In genomic region chr17:77307479-77308198, GRCh38 we compare ENCODE assay signal across 21 cellular contexts.
DNase-seq lines count a peak whose midpoint lies in the region; ATAC-seq, FAIRE-seq and TF ChIP-seq lines count a peak whose summit lies in the region.
"Had no signal": no experiment of that assay in that cellular context is flagged by ENCODE, and none has a peak within 500 bp of the region (broad histone marks: within the 10 kb centered on the region; RNA-seq: fewer than 3 reads in every experiment).

No MANE protein-coding gene starts in this region.

- H3K9me3 ChIP-seq in mammary epithelial cell (replicated peaks; ENCODE audit: insufficient read depth, low read length), result no peaks in the 10 kb centered on the region
- no peaks in the 10 kb centered on the region for H3K9me3 ChIP-seq in right lobe of liver
- no peaks in the 10 kb centered on the region for H3K9me3 ChIP-seq in gastrocnemius medialis
- no peaks in the 10 kb centered on the region for H3K9me3 ChIP-seq in OCI-LY7 (ENCODE audit: low read length)

- TF ChIP-seq POLR2A in right lobe of liver (IDR thresholded peaks at IDR 0.05) (no peak), gastrocnemius medialis (IDR thresholded peaks at IDR 0.05) (no peak)

- H3K36me3 ChIP-seq in mammary epithelial cell (ENCODE audit: insufficient read depth, low read length), result peaks cover 34% of the 10 kb centered on the region
- H3K36me3 ChIP-seq in right lobe of liver, result no peaks in the 10 kb centered on the region
- H3K36me3 ChIP-seq in gastrocnemius medialis, result no peaks in the 10 kb centered on the region
- H3K36me3 ChIP-seq in OCI-LY7 (ENCODE audit: insufficient read depth, low read length), result no peaks in the 10 kb centered on the region

- TF ChIP-seq CTCF in mammary epithelial cell (conservative IDR thresholded peaks at IDR 0.05 in 1 of 2, IDR thresholded peaks at IDR 0.05 in 1 of 2; ENCODE audit: extremely low read depth in 1 of 2, insufficient read depth in 1 of 2, low read depth in 1 of 2, low read length in 2 of 2), result no peak
- TF ChIP-seq CTCF in right lobe of liver (IDR thresholded peaks at IDR 0.05), result no peak
- no peak for TF ChIP-seq CTCF in gastrocnemius medialis (IDR thresholded peaks at IDR 0.05 in 4 of 5, conservative IDR thresholded peaks at IDR 0.05 in 1 of 5)
- no peak for TF ChIP-seq CTCF in OCI-LY7 (conservative IDR thresholded peaks at IDR 0.05; ENCODE audit: low read length)

- no peak overlapping the region for H3K27ac ChIP-seq in mammary epithelial cell (ENCODE audit: insufficient read depth, low read depth, low read length)
- peak overlapping the region; percentile 5 to 94 (median 67) for H3K27ac ChIP-seq in right lobe of liver
- H3K27ac ChIP-seq in gastrocnemius medialis, result peak overlapping the region in 3 of 4 donors; percentile 45 to 57 (median 51)
- no peak overlapping the region for H3K27ac ChIP-seq in OCI-LY7 (ENCODE audit: low read depth, low read length, poor library complexity, severe bottlenecking)

- 82% methylated on average over 11 of the region's 12 CpGs for WGBS in mammary epithelial cell (ENCODE audit: low coverage, missing lambda C conversion rate)
- WGBS in right lobe of liver (ENCODE audit: insufficient coverage, low coverage, low lambda C conversion rate, missing lambda C conversion rate), result 42% methylated on average over 5 of the region's 12 CpGs

- H2AFZ ChIP-seq in mammary epithelial cell (ENCODE audit: low read depth, low read length) (no peak overlapping the region), OCI-LY7 (ENCODE audit: low read length) (no peak overlapping the region)

- no peak overlapping the region for H3K4me2 ChIP-seq in mammary epithelial cell (ENCODE audit: insufficient read depth, low read depth, low read length)
- no peak overlapping the region for H3K4me2 ChIP-seq in OCI-LY7 (ENCODE audit: low read length)

- H3K4me1 ChIP-seq in mammary epithelial cell (ENCODE audit: insufficient read depth, low read length), result peaks cover 62% of the 10 kb centered on the region
- peaks cover 0 to 54% (median 28%) of the 10 kb centered on the region in 4 donors for H3K4me1 ChIP-seq in right lobe of liver
- peaks cover 7 to 30% of the 10 kb centered on the region in 2 donors for H3K4me1 ChIP-seq in gastrocnemius medialis
- peaks cover 15% of the 10 kb centered on the region for H3K4me1 ChIP-seq in OCI-LY7 (ENCODE audit: insufficient read depth, low read length, poor library complexity, severe bottlenecking)

- H3K79me2 ChIP-seq in mammary epithelial cell (ENCODE audit: insufficient read depth, low read length), result peaks cover 98% of the 10 kb centered on the region
- H3K79me2 ChIP-seq in OCI-LY7 (ENCODE audit: insufficient read depth, low read depth, low read length), result no peaks in the 10 kb centered on the region

- dilution Hi-C loops in mammary epithelial cell (cut with HindIII; ENCODE audit: low sequenced_read_pairs), result no loop called here

- in situ Hi-C loops in mammary epithelial cell (cut with MboI; ENCODE audit: low sequenced_read_pairs in 2 of 2) (no loop called here), gastrocnemius medialis (cut with MboI; ENCODE audit: low sequenced_read_pairs in 4 of 4) (no loop called here)

- H3K4me3 ChIP-seq in mammary epithelial cell (replicated peaks in 1 of 3; ENCODE audit: insufficient read depth in 1 of 3, low read depth in 2 of 3, low read length in 3 of 3) (no peak overlapping the region), right lobe of liver (peak overlapping the region in 2 of 3 donors; percentile 16 to 31), gastrocnemius medialis (no peak overlapping the region), OCI-LY7 (ENCODE audit: low read depth, low read length, poor library complexity, severe bottlenecking) (no peak overlapping the region)
- H3K4me3 ChIP-seq: lung had no signal

- no peak overlapping the region for H3K9ac ChIP-seq in mammary epithelial cell (ENCODE audit: insufficient read depth, low read length)

- BruUV-seq in mammary epithelial cell (replicated peaks; lab: Mats Ljungman, UMichigan) (TSS peak; percentile 16), OCI-LY7 (replicated peaks; lab: Mats Ljungman, UMichigan) (no TSS peak)

- POLR2A ChIA-PET in OCI-LY7 (lab: Charles Lee), result interaction anchor here (0.5 kb wide), 1 partner anchor 1423 kb away, joined by 3 read pairs; no protein-coding TSS in a partner anchor

- CTCF ChIA-PET in mammary epithelial cell (lab: Charles Lee; ENCODE audit: low non-redundant PET), result no interaction called here
- CTCF ChIA-PET in OCI-LY7 (lab: Charles Lee; ENCODE audit: unreplicated experiment), result no interaction called here

- peak; percentile 55 for FAIRE-seq in HTR-8/SVneo (lab: Jason Lieb, UNC)
- FAIRE-seq: G401.6, GM18507 had no signal

- H3K9me2 ChIP-seq in OCI-LY7 (ENCODE audit: insufficient read depth, low read length), result no peaks in the 10 kb centered on the region

- H3K27me3 ChIP-seq in mammary epithelial cell (ENCODE audit: insufficient read depth, low read length) (no peaks in the 10 kb centered on the region), right lobe of liver (no peaks in the 10 kb centered on the region), gastrocnemius medialis (no peaks in the 10 kb centered on the region)

- DNase-seq in HTR-8/SVneo (ENCODE audit: insufficient read length, low spot score) (no peak), mammary epithelial cell (no peak), right lobe of liver (peak; percentile 43 to 89 (median 85)), gastrocnemius medialis (peak in 1 of 2 donors; percentile 76), AG08395 (ENCODE audit: low spot score) (no peak), OCI-LY7 (ENCODE audit: low spot score) (no peak)
- DNase-seq: activated CD4-positive, alpha-beta T cell treated with anti-CD3 and anti-CD28 coated beads for 36 hours; aorta; CD4-positive, alpha-beta T cell; DMS153; foreskin fibroblast; hypothalamus; NCI-H187; NCI-H69; occipital lobe; T-helper 1 cell had no signal

- intact Hi-C loops in mammary epithelial cell (cut with micrococcal nuclease) (no loop called here), right lobe of liver (cut with DNase I) (no loop called here), gastrocnemius medialis (cut with DNase I; ENCODE audit: low total_unique reads) (no loop called here), OCI-LY7 (cut with micrococcal nuclease; ENCODE audit: unreplicated experiment) (no loop called here)

- H4K20me1 ChIP-seq in mammary epithelial cell (ENCODE audit: insufficient read depth, low read length) (peaks cover 41% of the 10 kb centered on the region), OCI-LY7 (ENCODE audit: insufficient read depth, low read length) (no peaks in the 10 kb centered on the region)

- ATAC-seq in right lobe of liver (peak; percentile 34 to 70 (median 62)), gastrocnemius medialis (peak; percentile 82 to 83), HG02981 (IDR thresholded peaks at IDR 0.05; ENCODE audit: unreplicated experiment) (no peak)
- ATAC-seq: activated CD4-positive, alpha-beta T cell treated with anti-CD3 and anti-CD28 coated beads for 36 hours; activated naive CD4-positive, alpha-beta T cell treated with anti-CD3 and anti-CD28 coated beads, Interleukin-2, amount 50 U/mL, for 72 hours had no signal

Comparison
In these comparisons a context has a peak if more than half of its experiments do, and no peak if none do; other contexts are left out.
1. DNase-seq: peak in right lobe of liver (3 of 3); none in HTR-8/SVneo (single experiment), mammary epithelial cell (single experiment), AG08395 (single experiment) and OCI-LY7 (single experiment).
2. H3K27ac ChIP-seq: peak in right lobe of liver (3 of 3) and gastrocnemius medialis (3 of 4); none in mammary epithelial cell (single experiment) and OCI-LY7 (single experiment).
3. H3K4me3 ChIP-seq: peak in right lobe of liver (2 of 3); none in mammary epithelial cell (0 of 3), gastrocnemius medialis (0 of 4) and OCI-LY7 (single experiment).